ENCODE assay signal across 16 cellular contexts in genomic region chr1:23202263-23202749, GRCh38. TPM values are rescaled to one million over a fixed set of nuclear protein-coding genes. Genes with fewer than 3 reads are reported as not detected.
DNase-seq lines count a peak whose midpoint lies in the region; ATAC-seq, FAIRE-seq and TF ChIP-seq lines count a peak whose summit lies in the region.
"Had no signal": no experiment of that assay in that cellular context is flagged by ENCODE, and none has a peak within 500 bp of the region (broad histone marks: within the 10 kb centered on the region; RNA-seq: fewer than 3 reads in every experiment).

No MANE protein-coding gene starts in this region.

- H3K9me3 Mint-ChIP-seq in astrocyte (ENCODE audit: unreplicated experiment) = peaks cover 6% of the 10 kb centered on the region

- no peak for ATAC-seq in GM21786 (IDR thresholded peaks at IDR 0.05; ENCODE audit: unreplicated experiment)
- no peak for ATAC-seq in GM21447 (IDR thresholded peaks at IDR 0.05; ENCODE audit: unreplicated experiment)
- ATAC-seq: esophagus mucosa had no signal

- H3K27me3 Mint-ChIP-seq in astrocyte (ENCODE audit: low read depth, unreplicated experiment) = no peaks in the 10 kb centered on the region

- DNase-seq in DMS153 treated with DMSO at 0.1 percent for 48 hours (lab: John Stamatoyannopoulos, UW; ENCODE audit: unreplicated experiment) (peak; percentile 17), M059J (ENCODE audit: low read depth) (peak; percentile 77), astrocyte (ENCODE audit: low read depth) (peak; percentile 59), kidney epithelial cell (ENCODE audit: low read depth) (peak; percentile 31), Ammon's horn (ENCODE audit: low spot score) (no peak)
- no peak for DNase-seq in stimulated activated CD4-positive, alpha-beta T cell treated with anti-CD3 and anti-CD28 coated beads, Interleukin-1b, Interleukin-23, amount 100 ng/mL, for 48 hours
- DNase-seq: activated CD4-positive, alpha-beta T cell treated with anti-CD3 and anti-CD28 coated beads, Interleukin-2, amount 50 U/mL, for 48 hours; activated gamma-delta T cell treated with Interleukin-2 at 50 U/mL for 16 hours; RPMI8226; stimulated activated CD4-positive, alpha-beta T cell treated with anti-CD3 and anti-CD28 coated beads, Interleukin-4, amount 100 ng/mL, for 1 hour; stimulated activated naive CD4-positive, alpha-beta T cell treated with Interleukin-2 at 50 U/mL for 16 hours had no signal

- H3K4me2 ChIP-seq in astrocyte (ENCODE audit: low read length) = peak overlapping the region; percentile 2

- H3K27me3 ChIP-seq in astrocyte (ENCODE audit: insufficient read depth, low read length) = no peaks in the 10 kb centered on the region
- no peaks in the 10 kb centered on the region for H3K27me3 ChIP-seq in kidney epithelial cell (ENCODE audit: control insufficient read depth, insufficient read depth, low read length)

- H3K27ac Mint-ChIP-seq in astrocyte (ENCODE audit: unreplicated experiment) = no peak overlapping the region

- no peak for FAIRE-seq in astrocyte (lab: Jason Lieb, UNC)

- H3K4me3 ChIP-seq in astrocyte (ENCODE audit: insufficient read depth, low read depth, low read length) (no peak overlapping the region), kidney epithelial cell (ENCODE audit: low read depth, low read length) (no peak overlapping the region)
- H3K4me3 ChIP-seq: prostate gland had no signal

- no peak overlapping the region for H3K9ac ChIP-seq in astrocyte (ENCODE audit: low read length)

- H3K27ac ChIP-seq in astrocyte (ENCODE audit: low read depth, low read length) = no peak overlapping the region
- H3K27ac ChIP-seq: C4-2B, prostate gland had no signal

- H2AFZ ChIP-seq in astrocyte (ENCODE audit: low read depth, low read length) = no peak overlapping the region

- no peaks in the 10 kb centered on the region for H3K79me2 ChIP-seq in astrocyte (ENCODE audit: insufficient read depth, low read length)

- no peaks in the 10 kb centered on the region for H4K20me1 ChIP-seq in astrocyte (ENCODE audit: insufficient read depth, low read length)

- H3K36me3 ChIP-seq in astrocyte (ENCODE audit: insufficient read depth, low read length) (no peaks in the 10 kb centered on the region), kidney epithelial cell (ENCODE audit: control insufficient read depth, insufficient read depth, low read length) (no peaks in the 10 kb centered on the region)
- H3K36me3 ChIP-seq: prostate gland had no signal

- H3K4me3 Mint-ChIP-seq in astrocyte (ENCODE audit: unreplicated experiment) = no peak overlapping the region

- peaks cover 14% of the 10 kb centered on the region for H3K4me1 ChIP-seq in astrocyte (ENCODE audit: insufficient read depth, low read length)
- H3K4me1 ChIP-seq: prostate gland had no signal

- TF ChIP-seq CTCF in astrocyte (IDR thresholded peaks at IDR 0.05; ENCODE audit: insufficient read depth, low read depth, low read length) (no peak), kidney epithelial cell (IDR thresholded peaks at IDR 0.05; ENCODE audit: insufficient read depth, low read length, poor library complexity, severe bottlenecking) (no peak)

- peaks cover 8% of the 10 kb centered on the region for H3K4me1 Mint-ChIP-seq in astrocyte (ENCODE audit: low read depth, unreplicated experiment)

- no peaks in the 10 kb centered on the region for H3K9me3 ChIP-seq in astrocyte (ENCODE audit: insufficient read depth, low read depth, low read length)
- H3K9me3 ChIP-seq: prostate gland had no signal

- no peaks in the 10 kb centered on the region for H3K36me3 Mint-ChIP-seq in astrocyte (ENCODE audit: low read depth, unreplicated experiment)

RNA-seq across cellular contexts. Expression of gene HTR1D, which starts 15.0 kb away (rescaled TPM):
- 0.22 and 0.39 TPM in 2 replicates for total RNA-seq in M059J (2014; rRNA removed; shearing (Covaris generic))
- 3.3 and 3.8 TPM in 2 replicates for total RNA-seq in astrocyte
- 1.6 and 2.0 TPM in 2 replicates for total RNA-seq in kidney epithelial cell
- total RNA-seq: esophagus mucosa had no signal

RNA-seq across cellular contexts. Expression of gene LUZP1, which starts 33.6 kb away (rescaled TPM):
- total RNA-seq in M059J (2014; rRNA removed; shearing (Covaris generic)) = 24.2 and 33.9 TPM in 2 replicates
- total RNA-seq in astrocyte (77.1 and 82.2 TPM in 2 replicates), kidney epithelial cell (27.1 and 32.4 TPM in 2 replicates)

Comparison
In these comparisons a context has a peak if more than half of its experiments do, and no peak if none do; other contexts are left out.
1. DNase-seq: peak in DMS153 treated with DMSO at 0.1 percent for 48 hours (single experiment), M059J (single experiment), astrocyte (single experiment) and kidney epithelial cell (single experiment); none in Ammon's horn (single experiment) and stimulated activated CD4-positive, alpha-beta T cell treated with anti-CD3 and anti-CD28 coated beads, Interleukin-1b, Interleukin-23, amount 100 ng/mL, for 48 hours (single experiment).